8 cellular contexts compared by ENCODE assay signal in genomic region chr4:76430519-76431388, GRCh38. TPM values are rescaled to one million over a fixed set of nuclear protein-coding genes. Genes with fewer than 3 reads are reported as not detected.
A peak's percentile ranks its signal among the peaks of the same experiment; 100 is the strongest.
DNase-seq lines count a peak whose midpoint lies in the region; ATAC-seq and TF ChIP-seq lines count a peak whose summit lies in the region.

No MANE protein-coding gene starts in this region.

- DNase-seq in EH (ENCODE audit: low read depth) (peak; percentile 71), RWPE2 (ENCODE audit: low spot score) (no peak), esophagus muscularis mucosa (ENCODE audit: extremely low spot score) (no peak), progenitor cell of endocrine pancreas (ENCODE audit: low spot score, unreplicated experiment) (no peak), mesenteric fat pad (ENCODE audit: low spot score) (no peak)
- DNase-seq in activated effector memory CD4-positive, alpha-beta T cell treated with Interleukin-2 at 50 U/mL for 16 hours: no peak

- no peak for TF ChIP-seq POLR2A in esophagus muscularis mucosa (IDR thresholded peaks at IDR 0.05; ENCODE audit: low read depth)

- peaks cover 3% of the 10 kb centered on the region for H3K4me1 ChIP-seq in RWPE2 (ENCODE audit: insufficient read depth, poor library complexity, severe bottlenecking)
- peaks cover 0 to 29% (median 20%) of the 10 kb centered on the region in 4 donors for H3K4me1 ChIP-seq in esophagus muscularis mucosa

- no peaks in the 10 kb centered on the region for H3K27me3 ChIP-seq in RWPE2 (ENCODE audit: insufficient read depth, poor library complexity, severe bottlenecking)
- H3K27me3 ChIP-seq in esophagus muscularis mucosa: no peaks in the 10 kb centered on the region

- peak; percentile 81 for TF ChIP-seq RAD21 in Ishikawa (IDR thresholded peaks at IDR 0.05; ENCODE audit: low read depth)

- peak; percentile 90 for TF ChIP-seq CTCF in RWPE2 (IDR thresholded peaks at IDR 0.05; ENCODE audit: poor library complexity, severe bottlenecking)
- TF ChIP-seq CTCF in esophagus muscularis mucosa (IDR thresholded peaks at IDR 0.05): peak; percentile 71 to 74 (median 73)
- peak; percentile 79 for TF ChIP-seq CTCF in progenitor cell of endocrine pancreas (IDR thresholded peaks at IDR 0.05; ENCODE audit: unreplicated experiment)

- H3K36me3 Mint-ChIP-seq in progenitor cell of endocrine pancreas (ENCODE audit: insufficient read depth): no peaks in the 10 kb centered on the region

- H3K9me3 ChIP-seq in RWPE2 (ENCODE audit: severe bottlenecking): no peaks in the 10 kb centered on the region
- no peaks in the 10 kb centered on the region for H3K9me3 ChIP-seq in esophagus muscularis mucosa

- intact Hi-C loops in esophagus muscularis mucosa (cut with DNase I): loop anchor here (2.0 to 10.0 kb wide), 3 partner anchors 74 to 324 kb away; no protein-coding TSS in a partner anchor

- no peak for TF ChIP-seq EP300 in Ishikawa (IDR thresholded peaks at IDR 0.05; ENCODE audit: borderline replicate concordance)
- no peak for TF ChIP-seq EP300 in esophagus muscularis mucosa (IDR thresholded peaks at IDR 0.05)

- ATAC-seq in RWPE2 (ENCODE audit: low read depth) (no peak), HG02759 (IDR thresholded peaks at IDR 0.05; ENCODE audit: unreplicated experiment) (no peak)

- H3K4me3 ChIP-seq in RWPE2 (ENCODE audit: severe bottlenecking): no peak overlapping the region
- no peak overlapping the region for H3K4me3 ChIP-seq in esophagus muscularis mucosa

- peaks cover 12% of the 10 kb centered on the region for H3K4me1 Mint-ChIP-seq in progenitor cell of endocrine pancreas (ENCODE audit: low read depth)

- H3K9me3 Mint-ChIP-seq in progenitor cell of endocrine pancreas (ENCODE audit: low read depth): no peaks in the 10 kb centered on the region

- H3K27ac ChIP-seq in RWPE2 (ENCODE audit: poor library complexity, severe bottlenecking) (no peak overlapping the region), esophagus muscularis mucosa (replicated peaks in 1 of 4) (no peak overlapping the region)

- WGBS in esophagus muscularis mucosa: 43% methylated on average over 15 of the region's 15 CpGs

- H3K36me3 ChIP-seq in RWPE2 (ENCODE audit: low read depth): no peaks in the 10 kb centered on the region
- no peaks in the 10 kb centered on the region for H3K36me3 ChIP-seq in esophagus muscularis mucosa

- no peak overlapping the region for H3K27ac Mint-ChIP-seq in progenitor cell of endocrine pancreas

- peak overlapping the region; percentile 48 for H3K4me3 Mint-ChIP-seq in progenitor cell of endocrine pancreas (ENCODE audit: low read depth)

- H3K27me3 Mint-ChIP-seq in progenitor cell of endocrine pancreas: no peaks in the 10 kb centered on the region

TF ChIP-seq in Ishikawa, 13 proteins besides CTCF, POLR2A, EP300 and RAD21:
- TF ChIP-seq TAF1 (IDR thresholded peaks at IDR 0.05; ENCODE audit: low read depth): no peak
- no peak for TF ChIP-seq REST (IDR thresholded peaks at IDR 0.05; ENCODE audit: low read depth)
- no peak for TF ChIP-seq EGR1 (IDR thresholded peaks at IDR 0.05)
- TF ChIP-seq NFIC (IDR thresholded peaks at IDR 0.05): no peak
- no peak for TF ChIP-seq FOXM1 (IDR thresholded peaks at IDR 0.05; ENCODE audit: borderline replicate concordance, low read depth)
- TF ChIP-seq CREB1 (IDR thresholded peaks at IDR 0.05; ENCODE audit: low read depth): no peak
- no peak for TF ChIP-seq YY1 (IDR thresholded peaks at IDR 0.05; ENCODE audit: low read depth)
- TF ChIP-seq CEBPB (IDR thresholded peaks at IDR 0.05): no peak

RNA-seq across cellular contexts. Expression of gene SHROOM3, which starts 4.3 kb away (rescaled TPM):
- 100 to 1,000 TPM in 2 of 4 donors, 10 to 100 TPM in 2; 44.4 to 101 (median 88.5) TPM for total RNA-seq in esophagus muscularis mucosa
- 54.9 and 60.0 TPM in 2 replicates for total RNA-seq in progenitor cell of endocrine pancreas
- 0.51 TPM for total RNA-seq in mesenteric fat pad

RNA-seq across cellular contexts. Expression of gene CCDC158, which starts 9.8 kb away (rescaled TPM):
- total RNA-seq in esophagus muscularis mucosa (1 to 10 TPM in 3 of 4 donors, under 1 TPM in 1; 0.66 to 1.8 (median 1.3) TPM), progenitor cell of endocrine pancreas (not detected in 2 replicates), mesenteric fat pad (0.45 TPM)

Comparison
In these comparisons a context has a peak if more than half of its experiments do, and no peak if none do; other contexts are left out.
1. RNA of gene SHROOM3, which starts 4.3 kb away (total RNA-seq): 44.4 to 101 TPM in esophagus muscularis mucosa and 54.9 to 60.0 TPM in progenitor cell of endocrine pancreas; 0.51 TPM in mesenteric fat pad (single experiment); every median in the first group is over 10 times any median in the second.
2. Peak in every context shown above with its lines, with median percentiles within 50 percentile points of each other: CTCF ChIP-seq.